In genomic region chr1:217089239-217090014, GRCh38 we compare ENCODE assay signal across 8 cellular contexts.
DNase-seq lines count a peak whose midpoint lies in the region; ATAC-seq, FAIRE-seq and TF ChIP-seq lines count a peak whose summit lies in the region.

No MANE protein-coding gene starts in this region.

- no peak overlapping the region for H3K9ac ChIP-seq in HUES48 (ENCODE audit: low read depth, low read length)

- intact Hi-C loops in pancreas (cut with DNase I), result no loop called here

- peaks cover 20% of the 10 kb centered on the region for H3K4me1 ChIP-seq in HUES48 (ENCODE audit: control insufficient read depth, insufficient read depth, low read length)
- 0 out of 2 replicates have a peak, but pooled peaks cover 3% of the 10 kb centered on the region for H3K4me1 ChIP-seq in SJSA1 (replicated peaks)
- H3K4me1 ChIP-seq in pancreas, result no peaks in the 10 kb centered on the region

- ATAC-seq in pancreas (peak; percentile 66 to 88 (median 79)), GM18873 (IDR thresholded peaks at IDR 0.05; ENCODE audit: low FRiP score, unreplicated experiment) (no peak), GM21737 (IDR thresholded peaks at IDR 0.05; ENCODE audit: unreplicated experiment) (no peak)

- H3K27ac Mint-ChIP-seq in glutamatergic neuron (ENCODE audit: unreplicated experiment), result no peak overlapping the region

- H3K9me3 ChIP-seq in HUES48 (ENCODE audit: control insufficient read depth, insufficient read depth, low read length) (no peaks in the 10 kb centered on the region), SJSA1 (replicated peaks) (no peaks in the 10 kb centered on the region), pancreas (no peaks in the 10 kb centered on the region)

- no peaks in the 10 kb centered on the region for H3K36me3 Mint-ChIP-seq in glutamatergic neuron (ENCODE audit: unreplicated experiment)

- TF ChIP-seq CTCF in glutamatergic neuron (IDR thresholded peaks at IDR 0.05; ENCODE audit: partially characterized antibody, unreplicated experiment) (no peak), pancreas (IDR thresholded peaks at IDR 0.05) (no peak)

- no peak for FAIRE-seq in pancreas (lab: Jason Lieb, UNC)

- H3K27me3 Mint-ChIP-seq in glutamatergic neuron (ENCODE audit: unreplicated experiment), result peaks cover 12% of the 10 kb centered on the region

- H3K4me3 ChIP-seq in HUES48 (ENCODE audit: low read depth, low read length) (peak overlapping the region; percentile 70), SJSA1 (peak overlapping the region; percentile 34), pancreas (peak overlapping the region; percentile 13 to 55 (median 40))

- H3K27me3 ChIP-seq in HUES48 (ENCODE audit: control insufficient read depth, insufficient read depth, low read length) (peaks cover 69% of the 10 kb centered on the region), SJSA1 (replicated peaks) (peaks cover 6% of the 10 kb centered on the region; the same call in 1 of the 2 replicates), pancreas (no peaks in the 10 kb centered on the region)

- peaks cover 8% of the 10 kb centered on the region for H3K4me1 Mint-ChIP-seq in glutamatergic neuron (ENCODE audit: low read depth, unreplicated experiment)

- no peak overlapping the region for H3K27ac ChIP-seq in HUES48 (ENCODE audit: low read depth, low read length)
- no peak overlapping the region for H3K27ac ChIP-seq in SJSA1
- H3K27ac ChIP-seq in pancreas, result peak overlapping the region; percentile 51 to 80 (median 74)

- H3K4me3 Mint-ChIP-seq in glutamatergic neuron (ENCODE audit: unreplicated experiment), result peak overlapping the region; percentile 88

- H3K36me3 ChIP-seq in HUES48 (ENCODE audit: control insufficient read depth, insufficient read depth, low read length) (no peaks in the 10 kb centered on the region), SJSA1 (no peaks in the 10 kb centered on the region), pancreas (no peaks in the 10 kb centered on the region)

- WGBS in pancreas, 2 donors, result 1 to 2% methylated on average over 30 to 40 of the region's 40 CpGs

- DNase-seq in SJSA1 (ENCODE audit: low read depth in 1 of 2, low spot score in 2 of 2), result no peak
- DNase-seq in glutamatergic neuron, result peak; percentile 34
- peak in 5 of 6 donors; percentile 23 to 60 (median 30) for DNase-seq in pancreas
- DNase-seq in AML-193 (lab: John Stamatoyannopoulos, UW), result no peak
- DNase-seq in NCI-H226, result no peak

- peaks cover 2% of the 10 kb centered on the region for H3K9me3 Mint-ChIP-seq in glutamatergic neuron (ENCODE audit: unreplicated experiment)

Comparison
In these comparisons a context has a peak if more than half of its experiments do, and no peak if none do; other contexts are left out.
1. H3K27ac ChIP-seq: peak in pancreas (4 of 4); none in HUES48 (single experiment) and SJSA1 (single experiment).
2. DNase-seq: peak in glutamatergic neuron (single experiment) and pancreas (5 of 6); none in SJSA1 (0 of 2), AML-193 (0 of 2) and NCI-H226 (single experiment).
3. ATAC-seq: peak in pancreas (4 of 4); none in GM18873 (single experiment) and GM21737 (single experiment).
4. Peak in every context shown above with its lines, with median percentiles within 50 percentile points of each other: H3K4me3 ChIP-seq.